In genomic region chr13:76929320-76929719, GRCh38 we compare ENCODE assay signal across 21 cellular contexts. TPM values are rescaled to one million over a fixed set of nuclear protein-coding genes. Genes with fewer than 3 reads are reported as not detected.
DNase-seq lines count a peak whose midpoint lies in the region; ATAC-seq, FAIRE-seq and TF ChIP-seq lines count a peak whose summit lies in the region.
"Had no signal": no experiment of that assay in that cellular context is flagged by ENCODE, and none has a peak within 500 bp of the region (broad histone marks: within the 10 kb centered on the region; RNA-seq: fewer than 3 reads in every experiment).

No MANE protein-coding gene starts in this region.

- no TSS peak for BruUV-seq in K562 (replicated peaks; lab: Mats Ljungman, UMichigan)

- H3K36me3 ChIP-seq in K562 (ENCODE audit: control insufficient read depth, insufficient read depth, low read length) = no peaks in the 10 kb centered on the region
- H3K36me3 ChIP-seq: BLaER1 treated with 17β-estradiol and CSF1 and Interleukin-3, amounts not matched to agents 10 nM and 100 nM had no signal

- in situ Hi-C loops in K562 (cut with MboI) = no loop called here

- 15% methylated on average over 7 of the region's 8 CpGs for WGBS in K562 (ENCODE audit: insufficient coverage, low coverage, missing lambda C conversion rate)

- H3K4me1 ChIP-seq in K562 (replicated peaks in 1 of 2; ENCODE audit: control insufficient read depth in 2 of 2, insufficient read depth in 2 of 2, low read length in 2 of 2) = no peaks in the 10 kb centered on the region

- no peaks in the 10 kb centered on the region for H4K20me1 ChIP-seq in K562 (replicated peaks; ENCODE audit: control insufficient read depth, insufficient read depth, low read length)
- H4K20me1 ChIP-seq: BLaER1 treated with 17β-estradiol and CSF1 and Interleukin-3, amounts not matched to agents 10 nM and 100 nM had no signal

- TF ChIP-seq CTCF in NB4 (IDR thresholded peaks at IDR 0.05; ENCODE audit: low read depth, low read length) (no peak), K562 (IDR thresholded peaks at IDR 0.05 in 2 of 3, conservative IDR thresholded peaks at IDR 0.05 in 1 of 3; ENCODE audit: insufficient read depth in 2 of 3, low read depth in 1 of 3, low read length in 3 of 3) (no peak)

- H3K27ac ChIP-seq in K562 (ENCODE audit: extremely low read depth, low read depth, low read length) = no peak overlapping the region
- H3K27ac ChIP-seq: RWPE1 had no signal

- H3K79me2 ChIP-seq in K562 (ENCODE audit: control insufficient read depth, insufficient read depth, low read length) = no peaks in the 10 kb centered on the region

- POLR2A ChIA-PET in K562 (lab: Yijun Ruan, JAX) = no interaction called here

- TF ChIP-seq RAD21 in K562 (CRISPR knock-in tag; conservative IDR thresholded peaks at IDR 0.05 in 1 of 2, IDR thresholded peaks at IDR 0.05 in 1 of 2) = no peak

- FAIRE-seq in K562 (lab: Jason Lieb, UNC) = no peak
- FAIRE-seq: G401.6, GM19239, H54, HepG2 had no signal

- no peak for TF ChIP-seq EP300 in K562 (IDR thresholded peaks at IDR 0.05; ENCODE audit: low read length)

- no peaks in the 10 kb centered on the region for H3K27me3 ChIP-seq in K562 (ENCODE audit: control insufficient read depth in 2 of 2, insufficient read depth in 2 of 2, low read length in 2 of 2)
- H3K27me3 ChIP-seq: BLaER1 treated with 17β-estradiol and CSF1 and Interleukin-3, amounts not matched to agents 10 nM and 100 nM had no signal

- H3K9me3 ChIP-seq in K562 (replicated peaks; ENCODE audit: control insufficient read depth, insufficient read depth, low read depth, low read length) = no peaks in the 10 kb centered on the region

- peak; percentile 66 for ATAC-seq in GM18502 (IDR thresholded peaks at IDR 0.05; ENCODE audit: poor library complexity, unreplicated experiment)
- peak; percentile 51 for ATAC-seq in HG03025 (IDR thresholded peaks at IDR 0.05; ENCODE audit: low FRiP score, unreplicated experiment)
- no peak; the same call in 1 of the 3 replicates for ATAC-seq in K562
- ATAC-seq in HG02678 (IDR thresholded peaks at IDR 0.05; ENCODE audit: unreplicated experiment) = no peak
- ATAC-seq: HepG2, PC-3 had no signal

- CTCF ChIA-PET in K562 (lab: Yijun Ruan, JAX; ENCODE audit: low intra/inter-chr PET ratio) = no interaction called here

- peak; percentile 26 for DNase-seq in NB4 (ENCODE audit: low read depth)
- DNase-seq in K562 (ENCODE audit: extremely low read depth in 1 of 4, low spot score in 3 of 4) = no peak
- DNase-seq in SK-N-DZ (ENCODE audit: low spot score) = no peak
- no peak for DNase-seq in dedifferentiated amniotic fluid mesenchymal stem cell (ENCODE audit: extremely low spot score)
- no peak for DNase-seq in NCI-H446 (lab: John Stamatoyannopoulos, UW)
- DNase-seq: CD8-positive, alpha-beta memory T cell; DND-41; MM.1S; NCI-H187; NCI-H69; PC-3 had no signal

- H3K4me2 ChIP-seq in K562 (ENCODE audit: insufficient read depth, low read length) = no peak overlapping the region

- H3K9me1 ChIP-seq in K562 (ENCODE audit: control insufficient read depth, insufficient read depth, low read length) = no peaks in the 10 kb centered on the region

- H3K9ac ChIP-seq in K562 (ENCODE audit: insufficient read depth in 1 of 2, low read depth in 2 of 2, low read length in 2 of 2) = no peak overlapping the region
- H3K9ac ChIP-seq: BLaER1 treated with 17β-estradiol and CSF1 and Interleukin-3, amounts not matched to agents 10 nM and 100 nM had no signal

- intact Hi-C loops in K562 (cut with micrococcal nuclease) = no loop called here

- TF ChIP-seq POLR2A in NB4 (IDR thresholded peaks at IDR 0.05; ENCODE audit: extremely low read depth, insufficient read length) (no peak), K562 (conservative IDR thresholded peaks at IDR 0.05) (no peak)

- H3K4me3 ChIP-seq in NB4 (ENCODE audit: low read depth, low read length) (no peak overlapping the region), K562 (no peak overlapping the region)
- H3K4me3 ChIP-seq: BLaER1 treated with 17β-estradiol and CSF1 and Interleukin-3, amounts not matched to agents 10 nM and 100 nM had no signal

- peak overlapping the region; percentile 33; the same call in 1 of the 2 replicates for H2AFZ ChIP-seq in K562 (ENCODE audit: low read depth, low read length)

TF ChIP-seq in K562, 482 proteins besides CTCF, POLR2A, EP300 and RAD21:
- TF ChIP-seq TAF7 (tag; IDR thresholded peaks at IDR 0.05) (no peak), CHD2 (IDR thresholded peaks at IDR 0.05; ENCODE audit: low read depth, low read length) (peak; percentile 64), ELK3 (CRISPR knock-in tag; IDR thresholded peaks at IDR 0.05) (no peak), PTRF (tag; IDR thresholded peaks at IDR 0.05) (no peak)

RNA-seq across cellular contexts. Expression of gene ACOD1, which starts 19.0 kb away (rescaled TPM):
- total RNA-seq in K562 (2011; cell fraction: chromatin; rRNA removed; ENCODE audit: low replicate concordance) = not detected in 2 replicates
- total RNA-seq in K562 (2011; cell fraction: nucleolus; rRNA removed) = not detected in 2 replicates
- not detected in 2 replicates for total RNA-seq in K562 (2011; cell fraction: nucleoplasm; rRNA removed)
- total RNA-seq in K562 (2014; rRNA removed) = not detected in 2 replicates
- not detected in 2 replicates for total RNA-seq in K562 (2014; rRNA removed; fragmentation: Illumina TruSeq; extraction: Trizol)
- not detected in 2 replicates for total RNA-seq in K562 (2015; rRNA removed; fragmentation: Illumina TruSeq; extraction: Trizol)
- not detected in 2 replicates for total RNA-seq in K562 (2021)
- not detected in 2 replicates for polyA plus RNA-seq in K562 (2011; rRNA removed)
- polyA plus RNA-seq in K562 (2011; cell fraction: cytosol; rRNA removed) = not detected in 2 replicates
- not detected in 2 replicates for polyA plus RNA-seq in K562 (2011; cell fraction: nucleus; rRNA removed)
- polyA plus RNA-seq in K562 (2012) = not detected in 2 replicates
- not detected in 2 replicates for polyA plus RNA-seq in K562 (2014; fragmentation: Illumina TruSeq; extraction: Trizol)
- not detected for polyA plus RNA-seq in K562 (2014; fragmentation: Nextera tagmentation; extraction: Ambion mirVana)
- polyA plus RNA-seq in K562 (2014; rRNA removed) = not detected in 2 replicates
- not detected in 2 replicates for polyA minus RNA-seq in K562 (2011; rRNA and poly(A)+ RNA removed)
- not detected in 2 replicates for polyA minus RNA-seq in K562 (2011; cell fraction: cytosol; rRNA and poly(A)+ RNA removed)
- not detected in 2 replicates for polyA minus RNA-seq in K562 (2011; cell fraction: nucleus; rRNA and poly(A)+ RNA removed)
- polyA plus RNA-seq in SK-N-DZ (2014; cell fraction: cytosol; rRNA removed) = not detected in 2 replicates
- not detected in 2 replicates for polyA plus RNA-seq in SK-N-DZ (2014; cell fraction: nucleus; rRNA removed)
- total RNA-seq: A172; CD8-positive, alpha-beta memory T cell; HepG2; PC-3 had no signal
- polyA plus RNA-seq: CD8-positive, alpha-beta memory T cell; HepG2 had no signal

RNA-seq across cellular contexts. Expression of gene KCTD12, which starts 43.1 kb away (rescaled TPM):
- total RNA-seq in K562 (2011; cell fraction: chromatin; rRNA removed; ENCODE audit: low replicate concordance) = 0.18 and 0.23 TPM in 2 replicates
- total RNA-seq in K562 (2011; cell fraction: nucleolus; rRNA removed) = 0.26 and 0.33 TPM in 2 replicates
- total RNA-seq in K562 (2011; cell fraction: nucleoplasm; rRNA removed) = 0.29 and 0.38 TPM in 2 replicates
- total RNA-seq in K562 (2014; rRNA removed) (0.27 and 0.37 TPM in 2 replicates), K562 (2014; rRNA removed; fragmentation: Illumina TruSeq; extraction: Trizol) (0.26 and 0.44 TPM in 2 replicates), K562 (2015; rRNA removed; fragmentation: Illumina TruSeq; extraction: Trizol) (0.26 and 0.40 TPM in 2 replicates), K562 (2021) (0.74 and 0.93 TPM in 2 replicates)
- polyA plus RNA-seq in K562 (2011; rRNA removed) (0.31 TPM in 2 replicates), K562 (2014; fragmentation: Illumina TruSeq; extraction: Trizol) (0.35 and 0.42 TPM in 2 replicates), K562 (2014; fragmentation: Nextera tagmentation; extraction: Ambion mirVana) (under 1 TPM; 0.14 to 0.24 TPM), K562 (2014; rRNA removed) (0.28 and 0.32 TPM in 2 replicates)
- polyA plus RNA-seq in K562 (2011; cell fraction: cytosol; rRNA removed) = 0.22 and 0.30 TPM in 2 replicates
- 0.15 and 0.27 TPM in 2 replicates for polyA plus RNA-seq in K562 (2011; cell fraction: nucleus; rRNA removed)
- polyA plus RNA-seq in K562 (2012) = 0.19 and 0.47 TPM in 2 replicates
- 0.46 and 0.48 TPM in 2 replicates for polyA minus RNA-seq in K562 (2011; rRNA and poly(A)+ RNA removed)
- polyA minus RNA-seq in K562 (2011; cell fraction: cytosol; rRNA and poly(A)+ RNA removed) = 0.29 and 0.82 TPM in 2 replicates
- 0.40 and 0.56 TPM in 2 replicates for polyA minus RNA-seq in K562 (2011; cell fraction: nucleus; rRNA and poly(A)+ RNA removed)
- polyA plus RNA-seq in SK-N-DZ (2014; cell fraction: cytosol; rRNA removed) = 25.1 and 26.6 TPM in 2 replicates
- 13.5 and 15.6 TPM in 2 replicates for polyA plus RNA-seq in SK-N-DZ (2014; cell fraction: nucleus; rRNA removed)
- total RNA-seq: HepG2 had no signal
- polyA plus RNA-seq: HepG2 had no signal

Comparison
In these comparisons a context has a peak if more than half of its experiments do, and no peak if none do; other contexts are left out.
1. ATAC-seq: peak in GM18502 (single experiment) and HG03025 (single experiment); none in K562 (single experiment) and HG02678 (single experiment).